ENCODE assay signal across 19 cellular contexts in the genomic region with DNA sequence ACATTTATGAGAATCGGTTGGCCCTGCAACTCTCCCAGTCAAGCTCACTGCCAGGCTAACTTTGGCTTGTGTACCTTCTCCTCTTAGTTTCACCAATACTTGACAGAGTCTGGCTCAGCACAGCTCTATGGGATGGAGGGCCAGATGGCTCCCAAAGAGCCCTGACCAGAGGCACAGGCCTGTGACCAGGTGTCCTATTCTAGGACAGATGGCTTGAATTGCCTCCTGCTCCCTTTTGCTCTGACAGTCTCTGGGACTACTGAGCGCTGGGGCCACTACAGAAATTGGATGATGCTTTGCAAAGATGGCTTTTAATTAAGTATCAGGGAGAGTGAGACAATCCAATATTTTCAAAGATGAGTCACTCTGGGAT. TPM values are rescaled to one million over a fixed set of nuclear protein-coding genes. Genes with fewer than 3 reads are reported as not detected.
DNase-seq lines count a peak whose midpoint lies in the region; TF ChIP-seq lines count a peak whose summit lies in the region.
"Had no signal": no experiment of that assay in that cellular context is flagged by ENCODE, and none has a peak within 500 bp of the region (broad histone marks: within the 10 kb centered on the region; RNA-seq: fewer than 3 reads in every experiment).

No MANE protein-coding gene starts in this region.

- peak overlapping the region; percentile 63 for H3K4me2 ChIP-seq in GM23248 (ENCODE audit: unreplicated experiment)

- no peak for TF ChIP-seq CTCF in chondrocyte (IDR thresholded peaks at IDR 0.05)

- no peaks in the 10 kb centered on the region for H3K27me3 Mint-ChIP-seq in chondrocyte (ENCODE audit: low read depth)
- H3K27me3 Mint-ChIP-seq: activated naive CD8-positive, alpha-beta T cell treated with anti-CD3 and anti-CD28 coated beads, Interleukin-2, amount 10 ng/mL, durations not matched to agents 7 days and 5 days; naive B cell had no signal

- H3K9me3 ChIP-seq in GM23248 (ENCODE audit: low read depth) (no peaks in the 10 kb centered on the region), mesodermal cell (ENCODE audit: control insufficient read depth, low read length) (no peaks in the 10 kb centered on the region)
- H3K9me3 ChIP-seq: thoracic aorta had no signal

- peak overlapping the region; percentile 6 for H3K27ac Mint-ChIP-seq in chondrocyte (ENCODE audit: unreplicated experiment)
- H3K27ac Mint-ChIP-seq: activated CD8-positive, alpha-beta T cell treated with anti-CD3 and anti-CD28 coated beads, Interleukin-2, amount 10 ng/mL, durations not matched to agents 7 days and 5 days; activated naive CD8-positive, alpha-beta T cell treated with anti-CD3 and anti-CD28 coated beads, Interleukin-2, amount 10 ng/mL, durations not matched to agents 7 days and 5 days; activated T-cell treated with anti-CD3 and anti-CD28 coated beads, Interleukin-2, amount 50 U/mL, for 72 hours; T-helper 1 cell treated with Interleukin-12 subunit alpha and Interleukin-12 subunit beta and Interleukin-4 antibody, amounts not matched to agents 30 μg/mL and 1 μg/mL, for 36 hours had no signal

- no peak overlapping the region for H2AFZ ChIP-seq in GM23248

- no peaks in the 10 kb centered on the region for H3K36me3 Mint-ChIP-seq in chondrocyte (ENCODE audit: low read depth)
- H3K36me3 Mint-ChIP-seq: activated naive CD8-positive, alpha-beta T cell treated with anti-CD3 and anti-CD28 coated beads, Interleukin-2, amount 10 ng/mL, durations not matched to agents 7 days and 5 days; naive B cell had no signal

- no peak for DNase-seq in GM23248
- peak; percentile 60 for DNase-seq in NCI-H82 treated with DMSO at 0.1 percent for 48 hours (lab: John Stamatoyannopoulos, UW; ENCODE audit: unreplicated experiment)
- no peak for DNase-seq in chondrocyte (ENCODE audit: low spot score)
- no peak for DNase-seq in kidney glomerular epithelial cell (lab: John Stamatoyannopoulos, UW)
- no peak for DNase-seq in amniotic stem cell (lab: John Stamatoyannopoulos, UW)
- no peak for DNase-seq in dedifferentiated amniotic fluid mesenchymal stem cell (ENCODE audit: extremely low spot score)
- DNase-seq in foreskin melanocyte, result no peak
- DNase-seq: activated CD8-positive, alpha-beta T cell treated with anti-CD3 and anti-CD28 coated beads, Interleukin-2, amount 10 ng/mL, durations not matched to agents 7 days and 5 days; activated naive CD8-positive, alpha-beta T cell treated with anti-CD3 and anti-CD28 coated beads, Interleukin-2, amount 10 ng/mL, durations not matched to agents 7 days and 5 days; activated T-cell treated with anti-CD3 and anti-CD28 coated beads, Interleukin-2, amount 50 U/mL, for 72 hours; effector memory CD4-positive, alpha-beta T cell; KG1; left ventricle myocardium superior; naive B cell; NCI-H1048; posterior cingulate gyrus had no signal

- H3K9me3 Mint-ChIP-seq in chondrocyte (ENCODE audit: low read depth), result no peaks in the 10 kb centered on the region
- H3K9me3 Mint-ChIP-seq: activated naive CD8-positive, alpha-beta T cell treated with anti-CD3 and anti-CD28 coated beads, Interleukin-2, amount 10 ng/mL, durations not matched to agents 7 days and 5 days; activated T-cell treated with anti-CD3 and anti-CD28 coated beads, Interleukin-2, amount 50 U/mL, for 72 hours; naive B cell; T-helper 1 cell treated with Interleukin-12 subunit alpha and Interleukin-12 subunit beta and Interleukin-4 antibody, amounts not matched to agents 30 μg/mL and 1 μg/mL, for 36 hours had no signal

- H3K36me3 ChIP-seq in GM23248 (ENCODE audit: low read depth) (no peaks in the 10 kb centered on the region), mesodermal cell (ENCODE audit: control insufficient read depth, insufficient read depth, low read length) (no peaks in the 10 kb centered on the region)
- H3K36me3 ChIP-seq: thoracic aorta had no signal

- in situ Hi-C loops in GM23248 (cut with MboI), result no loop called here

- no peak overlapping the region for H3K4me3 Mint-ChIP-seq in chondrocyte (ENCODE audit: unreplicated experiment)
- H3K4me3 Mint-ChIP-seq: activated CD8-positive, alpha-beta T cell treated with anti-CD3 and anti-CD28 coated beads, Interleukin-2, amount 10 ng/mL, durations not matched to agents 7 days and 5 days; activated naive CD8-positive, alpha-beta T cell treated with anti-CD3 and anti-CD28 coated beads, Interleukin-2, amount 10 ng/mL, durations not matched to agents 7 days and 5 days; activated T-cell treated with anti-CD3 and anti-CD28 coated beads, Interleukin-2, amount 50 U/mL, for 72 hours; naive B cell; T-helper 1 cell treated with Interleukin-12 subunit alpha and Interleukin-12 subunit beta and Interleukin-4 antibody, amounts not matched to agents 30 μg/mL and 1 μg/mL, for 36 hours had no signal

- H3K27ac ChIP-seq in GM23248 (peak overlapping the region; percentile 60), mesodermal cell (ENCODE audit: low read depth, low read length, severe bottlenecking) (peak overlapping the region; percentile 87)
- H3K27ac ChIP-seq: thoracic aorta had no signal

- no peaks in the 10 kb centered on the region for H3K79me2 ChIP-seq in GM23248 (ENCODE audit: insufficient read depth)

- peaks cover 35% of the 10 kb centered on the region for H3K4me1 ChIP-seq in GM23248 (ENCODE audit: insufficient read depth)
- H3K4me1 ChIP-seq in mesodermal cell (ENCODE audit: control insufficient read depth, insufficient read depth, low read length, poor library complexity, severe bottlenecking), result peaks cover 23% of the 10 kb centered on the region

- H3K4me1 Mint-ChIP-seq in chondrocyte (ENCODE audit: low read depth), result peaks cover 16% of the 10 kb centered on the region

- H3K9me2 ChIP-seq in GM23248 (ENCODE audit: insufficient read depth), result no peaks in the 10 kb centered on the region

- no peak overlapping the region for H3K4me3 ChIP-seq in GM23248
- no peak overlapping the region for H3K4me3 ChIP-seq in mesodermal cell (ENCODE audit: extremely low read depth, insufficient read depth, low read length, poor library complexity, severe bottlenecking)
- H3K4me3 ChIP-seq: thoracic aorta had no signal

- 98 to 100% methylated on average over 2 of the region's 2 CpGs for WGBS in GM23248 (ENCODE audit: low coverage in 1 of 2, low lambda C conversion rate in 2 of 2, missing lambda C conversion rate in 2 of 2), 2 experiments
- 100% methylated on average over 2 of the region's 2 CpGs for WGBS in mesodermal cell (ENCODE audit: insufficient coverage in 2 of 2), 2 experiments

- H3K27me3 ChIP-seq in GM23248 (replicated peaks; ENCODE audit: insufficient read depth), result no peaks in the 10 kb centered on the region

- H3F3A ChIP-seq in GM23248 (ENCODE audit: insufficient read depth), result peaks cover 24% of the 10 kb centered on the region

- peak overlapping the region; percentile 9; the same call in 1 of the 2 replicates for H3K9ac ChIP-seq in GM23248

- no peaks in the 10 kb centered on the region for H4K20me1 ChIP-seq in GM23248 (ENCODE audit: insufficient read depth)

RNA-seq across cellular contexts. Expression of a gene that starts 10.3 kb away (rescaled TPM):
- 2.3 and 4.9 TPM in 2 replicates for total RNA-seq in GM23248 (2014; rRNA removed; shearing (Covaris generic))
- 2.1 and 2.4 TPM in 2 replicates for polyA plus RNA-seq in GM23248 (2016; fragmentation: Nextera tagmentation; extraction: Ambion mirVana)
- 1.8 to 2.6 TPM (median 2.5 TPM) in 3 replicates for total RNA-seq in chondrocyte
- polyA plus RNA-seq in mesodermal cell (2013, experiment 1 of 2), result 71.5 TPM
- 58.5 TPM for polyA plus RNA-seq in mesodermal cell (2013, experiment 2 of 2)
